ENCODE assay signal across 12 cellular contexts in the genomic region with DNA sequence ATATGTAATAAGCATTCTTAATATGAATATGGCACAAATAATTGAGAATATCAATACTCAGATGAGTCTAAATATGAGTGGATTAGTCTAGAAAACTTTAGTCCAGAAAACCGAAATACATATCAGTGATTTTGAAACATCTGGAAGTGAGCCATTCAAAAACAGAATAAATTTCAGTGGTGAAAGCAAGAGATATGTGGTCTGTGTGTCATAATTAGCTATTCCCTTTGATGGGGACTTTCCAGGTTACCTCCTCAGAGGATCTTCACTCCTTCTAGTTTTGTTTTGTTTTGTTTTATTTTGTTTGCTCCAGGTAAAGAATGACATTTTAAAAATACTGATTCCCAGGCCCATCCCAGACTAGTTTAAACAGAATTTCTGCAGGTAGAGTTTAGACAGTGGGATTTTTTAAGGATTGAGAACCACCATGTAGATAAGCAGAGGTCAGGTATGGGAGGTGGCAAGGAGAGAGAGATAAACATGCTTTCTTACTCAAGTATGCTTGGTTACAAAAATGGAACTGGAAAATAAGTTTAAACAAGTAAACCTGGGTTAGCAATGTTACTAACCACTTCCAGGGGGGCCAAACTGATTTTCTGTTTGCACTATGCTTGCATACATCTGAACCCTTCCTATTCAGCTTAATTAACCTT.
DNase-seq lines count a peak whose midpoint lies in the region; ATAC-seq and TF ChIP-seq lines count a peak whose summit lies in the region.
"Had no signal": no experiment of that assay in that cellular context is flagged by ENCODE, and none has a peak within 500 bp of the region (broad histone marks: within the 10 kb centered on the region; RNA-seq: fewer than 3 reads in every experiment).

No MANE protein-coding gene starts in this region.

- TF ChIP-seq CTCF in epithelial cell of esophagus (IDR thresholded peaks at IDR 0.05; ENCODE audit: insufficient read depth, low read depth, low read length, missing control alignments): no peak
- no peak for TF ChIP-seq CTCF in left ventricle myocardium inferior (IDR thresholded peaks at IDR 0.05; ENCODE audit: borderline replicate concordance)
- TF ChIP-seq CTCF in mucosa of descending colon (IDR thresholded peaks at IDR 0.05): no peak

- intact Hi-C loops in left ventricle myocardium inferior (cut with micrococcal nuclease) (no loop called here), mucosa of descending colon (cut with DNase I, micrococcal nuclease) (no loop called here)

- no peak overlapping the region for H3K27ac ChIP-seq in left ventricle myocardium inferior (replicated peaks)

- no peaks in the 10 kb centered on the region for H3K4me1 ChIP-seq in left ventricle myocardium inferior
- H3K4me1 ChIP-seq in mucosa of descending colon (ENCODE audit: low read depth): no peaks in the 10 kb centered on the region

- peak; percentile 67 for ATAC-seq in GM18508 (IDR thresholded peaks at IDR 0.05; ENCODE audit: insufficient read depth, unreplicated experiment)
- peak; percentile 77 for ATAC-seq in GM21390 (IDR thresholded peaks at IDR 0.05; ENCODE audit: unreplicated experiment)
- peak; percentile 82 for ATAC-seq in HG03095 (IDR thresholded peaks at IDR 0.05; ENCODE audit: unreplicated experiment)
- no peak for ATAC-seq in mucosa of descending colon

- H3K27me3 ChIP-seq in left ventricle myocardium inferior (ENCODE audit: low read depth): no peaks in the 10 kb centered on the region

- H3K4me3 ChIP-seq in epithelial cell of esophagus (ENCODE audit: low read length): no peak overlapping the region
- H3K4me3 ChIP-seq in left ventricle myocardium inferior: no peak overlapping the region
- H3K4me3 ChIP-seq in mucosa of descending colon: no peak overlapping the region

- H3K9me3 ChIP-seq in left ventricle myocardium inferior (replicated peaks): no peaks in the 10 kb centered on the region
- no peaks in the 10 kb centered on the region for H3K9me3 ChIP-seq in mucosa of descending colon

- no peaks in the 10 kb centered on the region for H3K36me3 ChIP-seq in left ventricle myocardium inferior
- H3K36me3 ChIP-seq in mucosa of descending colon (ENCODE audit: low read depth): no peaks in the 10 kb centered on the region

- DNase-seq in epithelial cell of esophagus (ENCODE audit: low read depth) (peak; percentile 9), left ventricle myocardium inferior (no peak), AG08396 (ENCODE audit: low spot score) (no peak), mucosa of descending colon (no peak)
- no peak for DNase-seq in stimulated activated CD4-positive, alpha-beta T cell treated with anti-CD3 and anti-CD28 coated beads, Interleukin-4, amount 100 ng/mL, for 1 hour
- DNase-seq: activated CD4-positive, alpha-beta T cell treated with anti-CD3 and anti-CD28 coated beads, Interleukin-2, amount 50 U/mL, for 4 hours; H7; hypothalamus; NCI-H1092 had no signal
